Comparison of ENCODE assay signal across 2 cellular contexts in genomic region chr2:182608181-182608845, GRCh38.
TF ChIP-seq lines count a peak whose summit lies in the region.

No MANE protein-coding gene starts in this region.

TF ChIP-seq in GM23338, 12 proteins besides CTCF, POLR2A, EP300 and RAD21:
- TF ChIP-seq REST (IDR thresholded peaks at IDR 0.05; ENCODE audit: unreplicated experiment) = no peak
- TF ChIP-seq ZNF462 (CRISPR knock-in tag; IDR thresholded peaks at IDR 0.05) = no peak
- TF ChIP-seq ZNF331 (CRISPR knock-in tag; IDR thresholded peaks at IDR 0.05; ENCODE audit: low read depth) = no peak
- no peak for TF ChIP-seq ZNF114 (CRISPR knock-in tag; IDR thresholded peaks at IDR 0.05)
- TF ChIP-seq EZH2phosphoT487 (IDR thresholded peaks at IDR 0.05; ENCODE audit: unreplicated experiment) = no peak
- TF ChIP-seq CREB1 (CRISPR knock-in tag; IDR thresholded peaks at IDR 0.05; ENCODE audit: low read depth) = no peak
- TF ChIP-seq STAT1 (IDR thresholded peaks at IDR 0.05; ENCODE audit: unreplicated experiment) = no peak
- no peak for TF ChIP-seq POLR2AphosphoS5 (IDR thresholded peaks at IDR 0.05; ENCODE audit: low read depth)
- no peak for TF ChIP-seq ETS1 (IDR thresholded peaks at IDR 0.05)
- no peak for TF ChIP-seq JUNB (IDR thresholded peaks at IDR 0.05; ENCODE audit: unreplicated experiment)
- no peak for TF ChIP-seq NANOG (IDR thresholded peaks at IDR 0.05; ENCODE audit: borderline replicate concordance)
- TF ChIP-seq EZH2 (IDR thresholded peaks at IDR 0.05; ENCODE audit: low read depth, unreplicated experiment) = no peak

TF ChIP-seq in K562, 482 proteins besides CTCF, POLR2A, EP300 and RAD21 (continued from another document):
- TF ChIP-seq MGA (IDR thresholded peaks at IDR 0.05) = peak; percentile 18; the same call in 1 of the 2 replicates
- TF ChIP-seq HSF4 (CRISPR knock-in tag; IDR thresholded peaks at IDR 0.05; ENCODE audit: borderline replicate concordance) = no peak
